14 cellular contexts compared by ENCODE assay signal in genomic region chr13:77430377-77430951, GRCh38.
DNase-seq lines count a peak whose midpoint lies in the region; ATAC-seq lines count a peak whose summit lies in the region.
"Had no signal": no experiment of that assay in that cellular context is flagged by ENCODE, and none has a peak within 500 bp of the region (broad histone marks: within the 10 kb centered on the region; RNA-seq: fewer than 3 reads in every experiment).

No MANE protein-coding gene starts in this region.

- no peaks in the 10 kb centered on the region for H3K36me3 Mint-ChIP-seq in activated T-helper 17 cell treated with anti-CD3 and anti-CD28 coated beads, Interleukin-2, amount 50 U/mL, for 72 hours (ENCODE audit: low read depth)

- no peak overlapping the region for H3K4me3 Mint-ChIP-seq in activated T-helper 17 cell treated with anti-CD3 and anti-CD28 coated beads, Interleukin-2, amount 50 U/mL, for 72 hours

- DNase-seq in NCI-H1105 treated with DMSO at 0.1 percent for 48 hours (lab: John Stamatoyannopoulos, UW) (no peak), activated gamma-delta T cell (lab: John Stamatoyannopoulos, UW) (no peak)
- DNase-seq in stimulated activated naive CD8-positive, alpha-beta T cell treated with anti-CD3 and anti-CD28 coated beads, Interleukin-15, Interleukin-2, amounts not matched to agents 100 U/mL and 50 U/mL, for 24 hours: no peak
- DNase-seq: body of pancreas; effector CD4-positive, alpha-beta T cell; NCI-H1048; NCI-H774; sigmoid colon; transverse colon had no signal

- peaks cover 7% of the 10 kb centered on the region for H3K27me3 Mint-ChIP-seq in activated T-helper 17 cell treated with anti-CD3 and anti-CD28 coated beads, Interleukin-2, amount 50 U/mL, for 72 hours

- H3K9me3 Mint-ChIP-seq in activated T-helper 17 cell treated with anti-CD3 and anti-CD28 coated beads, Interleukin-2, amount 50 U/mL, for 72 hours: peaks cover 5% of the 10 kb centered on the region

- ATAC-seq in GM18498 (IDR thresholded peaks at IDR 0.05; ENCODE audit: unreplicated experiment): peak; percentile 41
- ATAC-seq in GM19463 (IDR thresholded peaks at IDR 0.05; ENCODE audit: unreplicated experiment): peak; percentile 39
- peak; percentile 53 for ATAC-seq in HG02870 (IDR thresholded peaks at IDR 0.05; ENCODE audit: unreplicated experiment)
- ATAC-seq in HG03521 (IDR thresholded peaks at IDR 0.05; ENCODE audit: unreplicated experiment): peak; percentile 27
- no peak for ATAC-seq in stimulated activated naive CD8-positive, alpha-beta T cell treated with anti-CD3 and anti-CD28 coated beads, Interleukin-15, Interleukin-2, amounts not matched to agents 100 U/mL and 50 U/mL, for 24 hours
- no peak for ATAC-seq in activated T-helper 17 cell treated with anti-CD3 and anti-CD28 coated beads, Interleukin-2, amount 50 U/mL, for 72 hours (replicated peaks)
- ATAC-seq: body of pancreas had no signal

- H3K4me1 Mint-ChIP-seq in activated T-helper 17 cell treated with anti-CD3 and anti-CD28 coated beads, Interleukin-2, amount 50 U/mL, for 72 hours: peaks cover 13% of the 10 kb centered on the region

- no peak overlapping the region for H3K27ac Mint-ChIP-seq in activated T-helper 17 cell treated with anti-CD3 and anti-CD28 coated beads, Interleukin-2, amount 50 U/mL, for 72 hours

Comparison
In these comparisons a context has a peak if more than half of its experiments do, and no peak if none do; other contexts are left out.
1. ATAC-seq: peak in GM18498 (single experiment), GM19463 (single experiment), HG02870 (single experiment) and HG03521 (single experiment); none in stimulated activated naive CD8-positive, alpha-beta T cell treated with anti-CD3 and anti-CD28 coated beads, Interleukin-15, Interleukin-2, amounts not matched to agents 100 U/mL and 50 U/mL, for 24 hours (single experiment) and activated T-helper 17 cell treated with anti-CD3 and anti-CD28 coated beads, Interleukin-2, amount 50 U/mL, for 72 hours (single experiment).